2 cellular contexts compared by ENCODE assay signal in the genomic region with DNA sequence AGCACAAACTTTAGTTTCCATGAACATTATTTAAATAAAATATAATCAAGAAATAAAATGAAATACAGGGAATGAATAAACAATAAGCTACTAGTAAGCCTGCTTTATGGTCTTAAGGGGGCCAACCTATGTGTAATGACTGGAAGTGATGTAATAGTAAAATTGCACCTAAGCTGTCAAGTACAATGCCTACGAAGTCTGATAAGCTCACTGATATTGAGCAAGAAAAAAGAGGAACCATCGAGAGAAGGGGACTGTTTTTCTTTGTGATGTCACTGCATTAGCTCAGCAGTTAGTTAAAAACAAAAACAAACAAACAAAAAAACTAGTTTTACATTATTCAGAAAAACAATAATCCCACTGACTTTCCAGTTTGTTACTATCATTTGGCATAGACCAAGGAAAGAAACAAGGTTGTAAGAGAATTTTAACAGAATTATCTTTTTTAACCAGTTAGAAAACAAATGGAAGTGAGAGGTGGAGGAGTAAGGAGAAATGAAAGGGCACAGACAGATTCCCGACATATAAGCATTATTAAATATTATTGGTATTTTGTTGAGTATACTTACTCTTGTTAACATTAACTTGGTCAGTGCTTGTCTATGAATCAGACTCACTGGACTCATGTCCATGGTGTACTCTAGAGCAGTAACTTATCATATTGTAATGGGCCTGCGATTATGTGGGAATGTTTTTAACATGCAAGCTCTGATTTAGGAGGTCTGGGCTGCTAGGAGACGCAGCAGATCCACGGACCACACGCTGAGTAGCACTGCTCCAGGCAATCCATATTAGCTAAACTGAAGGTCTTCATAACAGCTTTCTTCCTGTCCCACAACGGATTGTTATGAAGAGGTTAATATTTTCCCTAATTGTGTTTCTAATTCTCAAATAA.
TF ChIP-seq lines count a peak whose summit lies in the region.

No MANE protein-coding gene starts in this region.

TF ChIP-seq in SK-N-SH, 30 proteins besides CTCF, POLR2A, EP300 and RAD21 (continued from another document):
- TF ChIP-seq, protein P1, sequence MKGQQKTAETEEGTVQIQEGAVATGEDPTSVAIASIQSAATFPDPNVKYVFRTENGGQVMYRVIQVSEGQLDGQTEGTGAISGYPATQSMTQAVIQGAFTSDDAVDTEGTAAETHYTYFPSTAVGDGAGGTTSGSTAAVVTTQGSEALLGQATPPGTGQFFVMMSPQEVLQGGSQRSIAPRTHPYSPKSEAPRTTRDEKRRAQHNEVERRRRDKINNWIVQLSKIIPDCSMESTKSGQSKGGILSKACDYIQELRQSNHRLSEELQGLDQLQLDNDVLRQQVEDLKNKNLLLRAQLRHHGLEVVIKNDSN (IDR thresholded peaks at IDR 0.05; ENCODE audit: borderline replicate concordance, low read depth): no peak
- TF ChIP-seq, protein P2, sequence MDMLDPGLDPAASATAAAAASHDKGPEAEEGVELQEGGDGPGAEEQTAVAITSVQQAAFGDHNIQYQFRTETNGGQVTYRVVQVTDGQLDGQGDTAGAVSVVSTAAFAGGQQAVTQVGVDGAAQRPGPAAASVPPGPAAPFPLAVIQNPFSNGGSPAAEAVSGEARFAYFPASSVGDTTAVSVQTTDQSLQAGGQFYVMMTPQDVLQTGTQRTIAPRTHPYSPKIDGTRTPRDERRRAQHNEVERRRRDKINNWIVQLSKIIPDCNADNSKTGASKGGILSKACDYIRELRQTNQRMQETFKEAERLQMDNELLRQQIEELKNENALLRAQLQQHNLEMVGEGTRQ (IDR thresholded peaks at IDR 0.05; ENCODE audit: borderline replicate concordance, low read depth, low read length): no peak

TF ChIP-seq in SK-N-SH treated with all-trans-retinoic acid at 6 μM for 48 hours, 23 proteins besides CTCF, POLR2A, EP300 and RAD21 (continued from another document):
- TF ChIP-seq ZFP3 (CRISPR knock-in tag; IDR thresholded peaks at IDR 0.05) (no peak), TOX (CRISPR knock-in tag; IDR thresholded peaks at IDR 0.05; ENCODE audit: borderline replicate concordance) (no peak), PPARA (CRISPR knock-in tag; IDR thresholded peaks at IDR 0.05; ENCODE audit: borderline replicate concordance) (no peak), OSR1 (CRISPR knock-in tag; IDR thresholded peaks at IDR 0.05) (no peak)
- TF ChIP-seq, protein P3, sequence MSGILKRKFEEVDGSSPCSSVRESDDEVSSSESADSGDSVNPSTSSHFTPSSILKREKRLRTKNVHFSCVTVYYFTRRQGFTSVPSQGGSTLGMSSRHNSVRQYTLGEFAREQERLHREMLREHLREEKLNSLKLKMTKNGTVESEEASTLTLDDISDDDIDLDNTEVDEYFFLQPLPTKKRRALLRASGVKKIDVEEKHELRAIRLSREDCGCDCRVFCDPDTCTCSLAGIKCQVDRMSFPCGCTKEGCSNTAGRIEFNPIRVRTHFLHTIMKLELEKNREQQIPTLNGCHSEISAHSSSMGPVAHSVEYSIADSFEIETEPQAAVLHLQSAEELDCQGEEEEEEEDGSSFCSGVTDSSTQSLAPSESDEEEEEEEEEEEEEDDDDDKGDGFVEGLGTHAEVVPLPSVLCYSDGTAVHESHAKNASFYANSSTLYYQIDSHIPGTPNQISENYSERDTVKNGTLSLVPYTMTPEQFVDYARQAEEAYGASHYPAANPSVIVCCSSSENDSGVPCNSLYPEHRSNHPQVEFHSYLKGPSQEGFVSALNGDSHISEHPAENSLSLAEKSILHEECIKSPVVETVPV (CRISPR knock-in tag; IDR thresholded peaks at IDR 0.05): no peak
- TF ChIP-seq, protein P4, sequence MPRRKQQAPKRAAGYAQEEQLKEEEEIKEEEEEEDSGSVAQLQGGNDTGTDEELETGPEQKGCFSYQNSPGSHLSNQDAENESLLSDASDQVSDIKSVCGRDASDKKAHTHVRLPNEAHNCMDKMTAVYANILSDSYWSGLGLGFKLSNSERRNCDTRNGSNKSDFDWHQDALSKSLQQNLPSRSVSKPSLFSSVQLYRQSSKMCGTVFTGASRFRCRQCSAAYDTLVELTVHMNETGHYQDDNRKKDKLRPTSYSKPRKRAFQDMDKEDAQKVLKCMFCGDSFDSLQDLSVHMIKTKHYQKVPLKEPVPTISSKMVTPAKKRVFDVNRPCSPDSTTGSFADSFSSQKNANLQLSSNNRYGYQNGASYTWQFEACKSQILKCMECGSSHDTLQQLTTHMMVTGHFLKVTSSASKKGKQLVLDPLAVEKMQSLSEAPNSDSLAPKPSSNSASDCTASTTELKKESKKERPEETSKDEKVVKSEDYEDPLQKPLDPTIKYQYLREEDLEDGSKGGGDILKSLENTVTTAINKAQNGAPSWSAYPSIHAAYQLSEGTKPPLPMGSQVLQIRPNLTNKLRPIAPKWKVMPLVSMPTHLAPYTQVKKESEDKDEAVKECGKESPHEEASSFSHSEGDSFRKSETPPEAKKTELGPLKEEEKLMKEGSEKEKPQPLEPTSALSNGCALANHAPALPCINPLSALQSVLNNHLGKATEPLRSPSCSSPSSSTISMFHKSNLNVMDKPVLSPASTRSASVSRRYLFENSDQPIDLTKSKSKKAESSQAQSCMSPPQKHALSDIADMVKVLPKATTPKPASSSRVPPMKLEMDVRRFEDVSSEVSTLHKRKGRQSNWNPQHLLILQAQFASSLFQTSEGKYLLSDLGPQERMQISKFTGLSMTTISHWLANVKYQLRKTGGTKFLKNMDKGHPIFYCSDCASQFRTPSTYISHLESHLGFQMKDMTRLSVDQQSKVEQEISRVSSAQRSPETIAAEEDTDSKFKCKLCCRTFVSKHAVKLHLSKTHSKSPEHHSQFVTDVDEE (CRISPR knock-in tag; IDR thresholded peaks at IDR 0.05): no peak
- TF ChIP-seq, protein P5, sequence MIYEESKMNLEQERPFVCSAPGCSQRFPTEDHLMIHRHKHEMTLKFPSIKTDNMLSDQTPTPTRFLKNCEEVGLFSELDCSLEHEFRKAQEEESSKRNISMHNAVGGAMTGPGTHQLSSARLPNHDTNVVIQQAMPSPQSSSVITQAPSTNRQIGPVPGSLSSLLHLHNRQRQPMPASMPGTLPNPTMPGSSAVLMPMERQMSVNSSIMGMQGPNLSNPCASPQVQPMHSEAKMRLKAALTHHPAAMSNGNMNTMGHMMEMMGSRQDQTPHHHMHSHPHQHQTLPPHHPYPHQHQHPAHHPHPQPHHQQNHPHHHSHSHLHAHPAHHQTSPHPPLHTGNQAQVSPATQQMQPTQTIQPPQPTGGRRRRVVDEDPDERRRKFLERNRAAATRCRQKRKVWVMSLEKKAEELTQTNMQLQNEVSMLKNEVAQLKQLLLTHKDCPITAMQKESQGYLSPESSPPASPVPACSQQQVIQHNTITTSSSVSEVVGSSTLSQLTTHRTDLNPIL (CRISPR knock-in tag; IDR thresholded peaks at IDR 0.05; ENCODE audit: low read depth): no peak
